8 cellular contexts compared by ENCODE assay signal in genomic region chr7:1536768-1537630, GRCh38. TPM values are rescaled to one million over a fixed set of nuclear protein-coding genes. Genes with fewer than 3 reads are reported as not detected.
A peak's percentile ranks its signal among the peaks of the same experiment; 100 is the strongest.
DNase-seq lines count a peak whose midpoint lies in the region; ATAC-seq and TF ChIP-seq lines count a peak whose summit lies in the region.

No MANE protein-coding gene starts in this region.

- peaks cover 26 to 87% (median 63%) of the 10 kb centered on the region in 9 donors for H3K4me1 ChIP-seq in heart right ventricle

- no peaks in the 10 kb centered on the region for H3K27me3 Mint-ChIP-seq in progenitor cell of endocrine pancreas

- no peaks in the 10 kb centered on the region for H3K9me3 Mint-ChIP-seq in progenitor cell of endocrine pancreas (ENCODE audit: low read depth)

- WGBS in heart right ventricle, 2 donors: 8 to 10% methylated on average over 55 to 57 of the region's 57 CpGs

- DNase-seq in H7: peak; percentile 95
- peak in 35 of 56 donors; percentile 8 to 89 (median 45) for DNase-seq in amygdala (lab: John Stamatoyannopoulos, UW)
- DNase-seq in heart right ventricle: peak; percentile 94 to 97
- peak; percentile 81 for DNase-seq in progenitor cell of endocrine pancreas (ENCODE audit: low spot score, unreplicated experiment)
- DNase-seq in RPMI8226: no peak
- no peak for DNase-seq in NCI-H1105 treated with DMSO at 0.1 percent for 48 hours (lab: John Stamatoyannopoulos, UW)
- DNase-seq in activated gamma-delta T cell treated with Interleukin-2 at 50 U/mL for 16 hours: no peak
- DNase-seq in activated T-cell treated with anti-CD3 and anti-CD28 coated beads for 4 hours: no peak

- H3K27me3 ChIP-seq in H7 (ENCODE audit: control insufficient read depth, insufficient read depth, low read length): no peaks in the 10 kb centered on the region
- H3K27me3 ChIP-seq in heart right ventricle: no peaks in the 10 kb centered on the region

- TF ChIP-seq CTCF in heart right ventricle (IDR thresholded peaks at IDR 0.05) (no peak), progenitor cell of endocrine pancreas (IDR thresholded peaks at IDR 0.05; ENCODE audit: unreplicated experiment) (no peak)

- peak overlapping the region; percentile 40 for H3K4me3 Mint-ChIP-seq in progenitor cell of endocrine pancreas (ENCODE audit: low read depth)

- no peaks in the 10 kb centered on the region for H3K9me3 ChIP-seq in heart right ventricle

- peak overlapping the region; percentile 98 for H3K27ac Mint-ChIP-seq in progenitor cell of endocrine pancreas

- peaks cover 1% of the 10 kb centered on the region for H3K36me3 Mint-ChIP-seq in progenitor cell of endocrine pancreas (ENCODE audit: insufficient read depth)

- H3K4me1 Mint-ChIP-seq in progenitor cell of endocrine pancreas (ENCODE audit: low read depth): peaks cover 30% of the 10 kb centered on the region

- intact Hi-C loops in heart right ventricle (cut with DNase I): loop anchor here in 4 of 10 donors (1.0 to 5.0 kb wide), 4 partner anchors 24 to 35 kb away; partner anchors contain the start of gene INTS1 (in 2 of the 4)

- H3K4me3 ChIP-seq in H7 (ENCODE audit: insufficient read depth, low read depth, low read length) (no peak overlapping the region), heart right ventricle (peak overlapping the region; percentile 26 to 69 (median 55))

- H3K27ac ChIP-seq in heart right ventricle: peak overlapping the region; percentile 92 to 100 (median 99)

- H3K36me3 ChIP-seq in H7 (replicated peaks; ENCODE audit: control insufficient read depth, insufficient read depth, low read length): no peaks in the 10 kb centered on the region
- peaks cover 0 to 55% (median 23%) of the 10 kb centered on the region in 9 donors for H3K36me3 ChIP-seq in heart right ventricle

- peak; percentile 86 to 89 (median 88) for ATAC-seq in heart right ventricle

RNA-seq across cellular contexts. Expression of gene MAFK, which starts 6.5 kb away (rescaled TPM):
- total RNA-seq in H7 (2014; rRNA removed; shearing (Covaris generic)): 14.8 and 23.1 TPM in 2 replicates
- total RNA-seq in heart right ventricle (100 to 1,000 TPM in 5 of 10 donors, 10 to 100 TPM in 5; 58.6 to 180 (median 106) TPM), progenitor cell of endocrine pancreas (21.5 and 26.2 TPM in 2 replicates)
- polyA plus RNA-seq in heart right ventricle: 100 to 1,000 TPM in 1 of 2 donors, 10 to 100 TPM in 1; 82.1 to 102 TPM

RNA-seq across cellular contexts. Expression of gene TMEM184A, which starts 19.0 kb away (rescaled TPM):
- total RNA-seq in H7 (2014; rRNA removed; shearing (Covaris generic)): 0.74 and 1.2 TPM in 2 replicates
- under 1 TPM; 0.09 to 0.85 (median 0.51) TPM for total RNA-seq in heart right ventricle
- polyA plus RNA-seq in heart right ventricle: 1 to 10 TPM in 1 of 2 donors, under 1 TPM in 1; 0.45 to 1.2 TPM
- total RNA-seq in progenitor cell of endocrine pancreas: 7.4 and 8.6 TPM in 2 replicates

RNA-seq across cellular contexts. Expression of gene INTS1, which starts 32.8 kb away (rescaled TPM):
- total RNA-seq in H7 (2014; rRNA removed; shearing (Covaris generic)): 71.8 and 78.7 TPM in 2 replicates
- total RNA-seq in heart right ventricle: 10 to 100 TPM; 41.5 to 59.4 (median 45.4) TPM
- 10 to 100 TPM; 42.4 to 58.0 TPM for polyA plus RNA-seq in heart right ventricle
- 145 and 150 TPM in 2 replicates for total RNA-seq in progenitor cell of endocrine pancreas

RNA-seq across cellular contexts. Expression of gene PSMG3, which starts 32.8 kb away (rescaled TPM):
- 45.9 and 49.8 TPM in 2 replicates for total RNA-seq in H7 (2014; rRNA removed; shearing (Covaris generic))
- total RNA-seq in heart right ventricle (10 to 100 TPM in 8 of 10 donors, 1 to 10 TPM in 2; 7.3 to 14.1 (median 11.1) TPM), progenitor cell of endocrine pancreas (29.1 and 32.1 TPM in 2 replicates)
- 10 to 100 TPM; 44.6 to 45.7 TPM for polyA plus RNA-seq in heart right ventricle

Comparison
In these comparisons a context has a peak if more than half of its experiments do, and no peak if none do; other contexts are left out.
1. DNase-seq: peak in H7 (single experiment), amygdala (35 of 56), heart right ventricle (2 of 2) and progenitor cell of endocrine pancreas (single experiment); none in RPMI8226 (single experiment), NCI-H1105 treated with DMSO at 0.1 percent for 48 hours (single experiment), activated gamma-delta T cell treated with Interleukin-2 at 50 U/mL for 16 hours (single experiment) and activated T-cell treated with anti-CD3 and anti-CD28 coated beads for 4 hours (single experiment).